In the genomic region with DNA sequence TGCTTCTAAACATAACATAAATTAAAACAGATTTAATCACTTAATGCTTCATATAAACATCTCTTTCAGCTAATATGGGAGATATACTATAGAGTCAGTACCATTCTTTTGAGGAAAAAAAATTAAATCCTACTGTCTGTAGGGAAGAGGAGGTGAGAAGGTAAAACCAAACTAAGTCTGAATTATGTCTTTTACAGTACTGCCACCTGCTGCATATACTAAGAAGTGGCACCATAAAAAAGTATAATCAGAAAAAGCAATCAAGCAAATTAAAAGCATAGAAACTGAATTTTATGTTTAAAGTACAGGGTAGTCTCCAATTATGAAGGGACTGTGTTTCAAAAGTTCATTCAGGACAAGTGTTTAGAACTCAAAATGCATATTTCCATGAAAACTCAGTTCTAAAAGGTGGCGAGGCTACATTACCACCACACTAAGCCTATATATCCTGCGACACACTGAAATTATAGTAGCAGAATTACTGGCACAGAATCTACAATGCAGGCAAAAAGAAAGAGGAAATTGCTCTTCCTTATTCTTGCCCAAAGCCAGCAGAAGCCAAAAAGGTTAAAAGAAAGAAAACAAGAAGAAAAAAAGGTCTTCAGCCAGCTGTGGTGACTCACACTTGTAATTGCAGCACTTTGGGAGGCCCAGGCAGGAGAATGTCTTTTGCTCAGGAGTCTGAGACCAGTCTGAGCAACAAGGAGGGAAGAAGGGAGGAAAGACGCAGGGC, we compare ENCODE assay signal across 8 cellular contexts. TPM values are rescaled to one million over a fixed set of nuclear protein-coding genes. Genes with fewer than 3 reads are reported as not detected.
DNase-seq lines count a peak whose midpoint lies in the region; ATAC-seq and TF ChIP-seq lines count a peak whose summit lies in the region.

No MANE protein-coding gene starts in this region.

- H3K27ac Mint-ChIP-seq in T-cell = no peak overlapping the region

- CTCF ChIA-PET in T-cell (lab: Charles Lee) = interaction anchor here (0.6 to 2.3 kb wide), 13 partner anchors 9 to 327 kb away, joined by 3 to 21 read pairs (median 5); partner anchors contain the start of genes NSL1 (in 1 of the 2) and TATDN3 (in 1 of the 2)

- H3K9me3 ChIP-seq in DOHH2 (ENCODE audit: control insufficient read depth, insufficient read depth, low read length) (no peaks in the 10 kb centered on the region), sigmoid colon (no peaks in the 10 kb centered on the region)

- no peaks in the 10 kb centered on the region for H3K27me3 ChIP-seq in DOHH2 (ENCODE audit: control insufficient read depth, low read length)
- H3K27me3 ChIP-seq in KMS-11 (ENCODE audit: insufficient read depth, low read depth) = no peaks in the 10 kb centered on the region
- no peaks in the 10 kb centered on the region for H3K27me3 ChIP-seq in foreskin keratinocyte
- no peaks in the 10 kb centered on the region for H3K27me3 ChIP-seq in sigmoid colon

- H3K4me2 ChIP-seq in DOHH2 (ENCODE audit: low read length) (no peak overlapping the region), KMS-11 (no peak overlapping the region)

- TF ChIP-seq EP300 in sigmoid colon (IDR thresholded peaks at IDR 0.05) = no peak

- no peaks in the 10 kb centered on the region for H3K27me3 Mint-ChIP-seq in T-cell

- peaks cover 0 to 10% (median 8%) of the 10 kb centered on the region in 3 donors for H3K4me1 Mint-ChIP-seq in T-cell

- H3K79me2 ChIP-seq in DOHH2 (ENCODE audit: control insufficient read depth, low read length) = peaks cover 4% of the 10 kb centered on the region
- H3K79me2 ChIP-seq in KMS-11 (ENCODE audit: insufficient read depth, low read depth) = no peaks in the 10 kb centered on the region

- ATAC-seq in T-cell (replicated peaks in 1 of 4) (peak in 3 of 4 experiments; percentile 58 to 62 (median 58)), foreskin keratinocyte (peak; percentile 59), GM21825 (IDR thresholded peaks at IDR 0.05; ENCODE audit: unreplicated experiment) (no peak)

- no peak overlapping the region for H2AFZ ChIP-seq in KMS-11 (ENCODE audit: low read depth)

- H3K9me2 ChIP-seq in DOHH2 (replicated peaks; ENCODE audit: control insufficient read depth, low read length) = no peaks in the 10 kb centered on the region

- H3K36me3 ChIP-seq in DOHH2 (ENCODE audit: control insufficient read depth, low read length) (peaks cover 68% of the 10 kb centered on the region), KMS-11 (ENCODE audit: insufficient read depth) (no peaks in the 10 kb centered on the region), sigmoid colon (peaks cover 0 to 63% (median 8%) of the 10 kb centered on the region in 4 donors)

- no peak overlapping the region for H3K4me3 Mint-ChIP-seq in T-cell

- H3F3A ChIP-seq in DOHH2 (ENCODE audit: control insufficient read depth, insufficient read depth) = peaks cover 17% of the 10 kb centered on the region

- TF ChIP-seq POLR2A in sigmoid colon (IDR thresholded peaks at IDR 0.05) = no peak

- POLR2A ChIA-PET in T-cell (lab: Charles Lee) = no interaction called here

- H3K4me3 ChIP-seq in DOHH2 (ENCODE audit: low read length) = no peak overlapping the region
- no peak overlapping the region for H3K4me3 ChIP-seq in KMS-11 (IDR thresholded peaks at IDR 0.05; ENCODE audit: insufficient read depth, low read depth, low read length)
- no peak overlapping the region for H3K4me3 ChIP-seq in sigmoid colon

- 89 to 93% methylated on average over 3 of the region's 3 CpGs for WGBS in sigmoid colon, 2 donors

- peaks cover 46% of the 10 kb centered on the region for H3K36me3 Mint-ChIP-seq in T-cell

- intact Hi-C loops in sigmoid colon (cut with DNase I) (loop anchor here (2.0 kb wide), 1 partner anchor 118 kb away; no protein-coding TSS in a partner anchor), posterior cingulate gyrus (cut with DNase I) (loop anchor here (1.0 to 5.0 kb wide), 3 partner anchors 117 to 325 kb away; no protein-coding TSS in a partner anchor)

- H3K9me3 Mint-ChIP-seq in T-cell = no peaks in the 10 kb centered on the region

- H3K27ac ChIP-seq in DOHH2 (ENCODE audit: low read depth, low read length) = no peak overlapping the region
- H3K27ac ChIP-seq in KMS-11 = no peak overlapping the region
- H3K27ac ChIP-seq in foreskin keratinocyte = no peak overlapping the region
- no peak overlapping the region for H3K27ac ChIP-seq in sigmoid colon

- no peaks in the 10 kb centered on the region for H3K4me1 ChIP-seq in DOHH2 (ENCODE audit: control insufficient read depth, low read length)
- no peaks in the 10 kb centered on the region for H3K4me1 ChIP-seq in KMS-11 (ENCODE audit: low read depth, poor library complexity, severe bottlenecking)
- no peaks in the 10 kb centered on the region for H3K4me1 ChIP-seq in foreskin keratinocyte
- no peaks in the 10 kb centered on the region for H3K4me1 ChIP-seq in sigmoid colon

- H4K20me1 ChIP-seq in DOHH2 (ENCODE audit: control insufficient read depth, insufficient read depth, low read depth, low read length) (no peaks in the 10 kb centered on the region), KMS-11 (ENCODE audit: insufficient read depth) (no peaks in the 10 kb centered on the region)

- no peak overlapping the region for H3K9ac ChIP-seq in KMS-11

- DNase-seq in T-cell = no peak
- peak in 1 of 2 donors; percentile 25 for DNase-seq in foreskin keratinocyte
- no peak for DNase-seq in sigmoid colon
- no peak for DNase-seq in ureter (ENCODE audit: low spot score)
- DNase-seq in posterior cingulate gyrus = no peak

- TF ChIP-seq CTCF in DOHH2 (IDR thresholded peaks at IDR 0.05; ENCODE audit: low read depth, low read length, poor library complexity, severe bottlenecking) = peak; percentile 65
- peak; percentile 84 for TF ChIP-seq CTCF in KMS-11 (conservative IDR thresholded peaks at IDR 0.05; ENCODE audit: low read depth, low read length)
- peak; percentile 72 for TF ChIP-seq CTCF in foreskin keratinocyte (conservative IDR thresholded peaks at IDR 0.05)
- peak in 3 of 4 experiments; percentile 7 to 57 (median 50) for TF ChIP-seq CTCF in sigmoid colon (IDR thresholded peaks at IDR 0.05)

RNA-seq across cellular contexts. Expression of gene NSL1, which starts 9.0 kb away (rescaled TPM):
- 10 to 100 TPM; 24.2 to 37.8 (median 29.7) TPM for total RNA-seq in T-cell
- total RNA-seq in foreskin keratinocyte = 30.3 and 31.1 TPM in 2 replicates
- 15.1 and 18.4 TPM in 2 replicates for polyA plus RNA-seq in foreskin keratinocyte
- total RNA-seq in sigmoid colon = 10 to 100 TPM; 26.0 to 50.4 (median 30.2) TPM
- polyA plus RNA-seq in sigmoid colon = 10 to 100 TPM; 12.0 to 22.7 (median 22.4) TPM
- total RNA-seq in ureter = 35.5 TPM

RNA-seq across cellular contexts. Expression of gene TATDN3, which starts 9.1 kb away (rescaled TPM):
- total RNA-seq in T-cell (10 to 100 TPM in 4 of 5 donors, 1 to 10 TPM in 1; 9.5 to 14.7 (median 12.9) TPM), foreskin keratinocyte (8.7 and 9.4 TPM in 2 replicates), sigmoid colon (10 to 100 TPM in 3 of 4 donors, 1 to 10 TPM in 1; 9.1 to 25.7 (median 17.8) TPM), ureter (11.0 TPM)
- polyA plus RNA-seq in foreskin keratinocyte (8.3 and 8.9 TPM in 2 replicates), sigmoid colon (10 to 100 TPM; 10.7 to 12.5 (median 12.0) TPM)
